ENCODE assay signal across 8 cellular contexts in the genomic region with DNA sequence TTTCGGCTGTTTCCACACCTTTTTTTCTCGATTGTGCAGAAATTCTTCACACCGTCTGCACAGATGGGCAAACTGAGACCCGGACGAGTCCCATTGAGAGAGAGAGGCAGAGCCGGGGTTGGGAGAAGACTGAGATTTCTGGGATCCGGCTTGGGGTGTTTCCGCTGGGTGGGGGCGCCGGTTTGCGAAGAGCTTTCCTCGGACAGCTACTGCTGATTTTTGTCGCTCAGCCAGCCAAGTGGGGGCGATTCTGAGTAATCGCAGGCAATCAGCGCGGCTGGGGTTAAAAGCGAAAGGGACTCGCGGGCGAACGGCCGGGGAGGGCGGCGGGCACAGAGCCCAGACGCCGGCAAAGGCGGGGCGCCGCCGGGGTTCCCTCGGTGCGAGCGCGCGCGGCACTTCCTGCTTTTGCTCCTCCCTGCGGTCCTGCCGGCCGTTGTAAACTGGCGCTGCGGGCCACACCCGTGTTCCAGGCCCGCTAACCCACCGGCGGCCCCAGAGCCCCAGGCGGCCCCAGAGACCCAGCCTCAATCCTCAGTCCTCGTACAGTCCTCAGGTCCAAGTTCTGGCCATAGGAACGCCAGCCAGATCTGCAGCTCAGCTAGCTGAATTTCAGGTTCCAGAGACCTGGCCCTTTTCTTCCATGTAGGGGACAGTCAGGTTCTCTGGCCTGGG. TPM values are rescaled to one million over a fixed set of nuclear protein-coding genes. Genes with fewer than 3 reads are reported as not detected.
A peak's percentile ranks its signal among the peaks of the same experiment; 100 is the strongest.
DNase-seq lines count a peak whose midpoint lies in the region; ATAC-seq, FAIRE-seq and TF ChIP-seq lines count a peak whose summit lies in the region.

No MANE protein-coding gene starts in this region.

- H3K9ac ChIP-seq in kidney (ENCODE audit: low read length in 2 of 2): peak overlapping the region; percentile 80 to 83

- H3K27ac ChIP-seq in kidney (ENCODE audit: low read depth in 2 of 2, low read length in 2 of 2): peak overlapping the region; percentile 73 to 87

- intact Hi-C loops in kidney (cut with DNase I): no loop called here

- FAIRE-seq in kidney (lab: Jason Lieb, UNC): no peak

- no peaks in the 10 kb centered on the region for H3K27me3 Mint-ChIP-seq in central memory CD8-positive, alpha-beta T cell

- H3K9me3 ChIP-seq in kidney (ENCODE audit: control insufficient read depth in 1 of 2, low read length in 2 of 2): no peaks in the 10 kb centered on the region

- H3K4me1 Mint-ChIP-seq in central memory CD8-positive, alpha-beta T cell: peaks cover 40% of the 10 kb centered on the region

- ATAC-seq in GM18873 (IDR thresholded peaks at IDR 0.05; ENCODE audit: low FRiP score, unreplicated experiment) (peak; percentile 51), HG03103 (IDR thresholded peaks at IDR 0.05; ENCODE audit: low read depth, unreplicated experiment) (peak; percentile 83)
- ATAC-seq in activated CD4-positive, CD25-positive, alpha-beta regulatory T cell treated with anti-CD3 and anti-CD28 coated beads, Interleukin-2, amount 50 U/mL, for 24 hours: peak; percentile 90 to 91
- ATAC-seq in central memory CD8-positive, alpha-beta T cell (replicated peaks; ENCODE audit: extremely low read depth, poor library complexity, severe bottlenecking): peak; percentile 64

- H3K36me3 Mint-ChIP-seq in central memory CD8-positive, alpha-beta T cell (ENCODE audit: insufficient read depth): peaks cover 16% of the 10 kb centered on the region

- H3K36me3 ChIP-seq in kidney (ENCODE audit: control insufficient read depth in 1 of 2, insufficient read depth in 2 of 2, low read length in 2 of 2): no peaks in the 10 kb centered on the region

- H3K27ac Mint-ChIP-seq in central memory CD8-positive, alpha-beta T cell (ENCODE audit: low read depth): peak overlapping the region; percentile 75

- H3K4me3 Mint-ChIP-seq in central memory CD8-positive, alpha-beta T cell: peak overlapping the region; percentile 83

- no peak for TF ChIP-seq CTCF in AG09309 (IDR thresholded peaks at IDR 0.05; ENCODE audit: control insufficient read depth, insufficient read depth, low read depth, low read length, missing control alignments)
- TF ChIP-seq CTCF in kidney (IDR thresholded peaks at IDR 0.05; ENCODE audit: borderline replicate concordance, extremely low read depth, insufficient read depth): no peak

- H3K4me3 ChIP-seq in AG09309 (ENCODE audit: control insufficient read depth, low read depth, low read length) (peak overlapping the region; percentile 66), kidney (ENCODE audit: low read length in 2 of 2) (peak overlapping the region; percentile 76 to 86)

- peaks cover 5 to 15% of the 10 kb centered on the region in 2 donors for H3K4me1 ChIP-seq in kidney (ENCODE audit: control insufficient read depth in 1 of 2, insufficient read depth in 1 of 2, low read depth in 1 of 2, low read length in 2 of 2)

- peak; percentile 46 for DNase-seq in AG09309 (ENCODE audit: low read depth)
- DNase-seq in NCI-H2196 treated with DMSO at 0.1 percent for 48 hours (lab: John Stamatoyannopoulos, UW; ENCODE audit: unreplicated experiment): peak; percentile 76
- peak; percentile 61 to 75 for DNase-seq in central memory CD8-positive, alpha-beta T cell (ENCODE audit: low spot score in 2 of 2)
- DNase-seq in kidney: peak; percentile 97
- DNase-seq in stimulated activated CD4-positive, alpha-beta T cell treated with anti-CD3 and anti-CD28 coated beads, Interleukin-12 subunit alpha, Interleukin-12 subunit beta, amount 100 ng/mL, for 48 hours (ENCODE audit: low read depth in 2 of 3, low spot score in 1 of 3): peak; percentile 61 to 80 (median 71)

- no peaks in the 10 kb centered on the region for H3K9me3 Mint-ChIP-seq in central memory CD8-positive, alpha-beta T cell

RNA-seq across cellular contexts. Expression of a gene that starts 32.4 kb away (rescaled TPM):
- total RNA-seq in kidney: 109 TPM
- polyA plus RNA-seq in kidney (ENCODE audit: insufficient read depth, low read depth, low replicate concordance): 41.8 TPM

Comparison
In these comparisons a context has a peak if more than half of its experiments do, and no peak if none do; other contexts are left out.
1. Peak in every context shown above with its lines: DNase-seq, ATAC-seq, H3K4me3 ChIP-seq and H3K27ac ChIP-seq.
2. DNase-seq: peak in every context shown above with its lines; median percentile 97 in kidney; 76 in NCI-H2196 treated with DMSO at 0.1 percent for 48 hours; 71 in stimulated activated CD4-positive, alpha-beta T cell treated with anti-CD3 and anti-CD28 coated beads, Interleukin-12 subunit alpha, Interleukin-12 subunit beta, amount 100 ng/mL, for 48 hours; 68 in central memory CD8-positive, alpha-beta T cell; 46 in AG09309.